In genomic region chr12:50075808-50076170, GRCh38 we compare ENCODE assay signal across 2 cellular contexts.
TF ChIP-seq lines count a peak whose summit lies in the region.

No MANE protein-coding gene starts in this region.

TF ChIP-seq in A549, 52 proteins besides CTCF, POLR2A, EP300 and RAD21:
- no peak for TF ChIP-seq EHMT2 (IDR thresholded peaks at IDR 0.05; ENCODE audit: low read depth)
- TF ChIP-seq CHD2 (IDR thresholded peaks at IDR 0.05; ENCODE audit: low read length, partially characterized antibody): no peak
- TF ChIP-seq FOXS1 (CRISPR knock-in tag; IDR thresholded peaks at IDR 0.05): no peak
- TF ChIP-seq HMGXB4 (CRISPR knock-in tag; IDR thresholded peaks at IDR 0.05; ENCODE audit: borderline replicate concordance): no peak
- no peak for TF ChIP-seq SMC3 (IDR thresholded peaks at IDR 0.05)
- TF ChIP-seq NFE2L2 (conservative IDR thresholded peaks at IDR 0.05; ENCODE audit: low read length): no peak
- no peak for TF ChIP-seq ZNF302 (CRISPR knock-in tag; IDR thresholded peaks at IDR 0.05)
- no peak for TF ChIP-seq PHF8 (IDR thresholded peaks at IDR 0.05; ENCODE audit: borderline replicate concordance, low read depth)

TF ChIP-seq in IMR-90, 13 proteins besides CTCF, POLR2A, EP300 and RAD21:
- TF ChIP-seq CHD1 (IDR thresholded peaks at IDR 0.05; ENCODE audit: low read depth, low read length): no peak
- no peak for TF ChIP-seq BHLHE40 (IDR thresholded peaks at IDR 0.05; ENCODE audit: low read depth, low read length)
- no peak for TF ChIP-seq CEBPB (IDR thresholded peaks at IDR 0.05; ENCODE audit: low read depth, low read length)
- no peak for TF ChIP-seq USF2 (IDR thresholded peaks at IDR 0.05; ENCODE audit: low read depth, low read length)
- no peak for TF ChIP-seq SMC3 (IDR thresholded peaks at IDR 0.05; ENCODE audit: low read depth, low read length)
- no peak for TF ChIP-seq MXI1 (IDR thresholded peaks at IDR 0.05; ENCODE audit: borderline replicate concordance, low read depth, low read length)
- TF ChIP-seq ELK1 (IDR thresholded peaks at IDR 0.05; ENCODE audit: borderline replicate concordance, low read depth, low read length): no peak
- no peak for TF ChIP-seq RFX5 (IDR thresholded peaks at IDR 0.05; ENCODE audit: low read depth, low read length)
- no peak for TF ChIP-seq NFE2L2 (IDR thresholded peaks at IDR 0.05; ENCODE audit: low read depth, low read length)
- no peak for TF ChIP-seq RCOR1 (IDR thresholded peaks at IDR 0.05; ENCODE audit: insufficient replicate concordance, low read length)
- no peak for TF ChIP-seq MAZ (IDR thresholded peaks at IDR 0.05; ENCODE audit: borderline replicate concordance, low read depth, low read length)
- TF ChIP-seq FOS (IDR thresholded peaks at IDR 0.05; ENCODE audit: low read depth, low read length): no peak
- no peak for TF ChIP-seq MAFK (IDR thresholded peaks at IDR 0.05; ENCODE audit: low read depth, low read length)
